ENCODE assay signal across 23 cellular contexts in the genomic region with DNA sequence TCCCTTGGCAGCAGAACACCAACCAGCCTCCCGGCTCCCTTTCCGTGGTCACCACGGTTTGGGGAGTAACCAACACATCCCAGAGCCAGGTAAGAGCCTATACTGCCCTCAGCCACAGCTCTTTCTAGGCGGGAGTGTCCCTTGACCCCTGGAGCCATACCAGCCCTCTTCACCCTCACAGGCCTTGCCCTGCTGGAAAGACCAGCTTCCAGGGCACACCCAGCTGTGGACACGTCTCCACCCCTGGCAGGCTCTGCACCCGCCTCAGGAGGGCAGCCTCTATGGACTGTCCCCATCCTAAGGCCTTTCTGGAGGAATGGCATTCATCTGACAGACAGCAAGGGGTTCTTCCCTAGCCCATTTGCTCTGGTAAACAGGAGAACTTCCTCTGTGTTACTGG. TPM values are rescaled to one million over a fixed set of nuclear protein-coding genes. Genes with fewer than 3 reads are reported as not detected.
DNase-seq lines count a peak whose midpoint lies in the region; ATAC-seq and TF ChIP-seq lines count a peak whose summit lies in the region.
"Had no signal": no experiment of that assay in that cellular context is flagged by ENCODE, and none has a peak within 500 bp of the region (broad histone marks: within the 10 kb centered on the region; RNA-seq: fewer than 3 reads in every experiment).

No MANE protein-coding gene starts in this region.

- intact Hi-C loops in activated T-helper 1 cell treated with anti-CD3 and anti-CD28 coated beads, Interleukin-12 subunit alpha, Interleukin-12 subunit beta, Interleukin-2, Interleukin-4 antibody, amounts not matched to agents 30 ng/mL and 10 ng/mL and 1 ng/mL, durations not matched to agents 14 hours and 24 hours and 36 hours (cut with micrococcal nuclease): no loop called here

- H3K36me3 Mint-ChIP-seq in activated naive CD8-positive, alpha-beta T cell treated with anti-CD3 and anti-CD28 coated beads, Interleukin-2, amount 10 ng/mL, durations not matched to agents 7 days and 5 days: peaks cover 5% of the 10 kb centered on the region
- H3K36me3 Mint-ChIP-seq in activated naive CD8-positive, alpha-beta T cell treated with anti-CD3 and anti-CD28 coated beads for 36 hours: peaks cover 11% of the 10 kb centered on the region
- peaks cover 38% of the 10 kb centered on the region for H3K36me3 Mint-ChIP-seq in activated T-helper 1 cell treated with anti-CD3 and anti-CD28 coated beads, Interleukin-12 subunit alpha, Interleukin-12 subunit beta, Interleukin-2, Interleukin-4 antibody, amounts not matched to agents 30 ng/mL and 10 ng/mL and 1 ng/mL, durations not matched to agents 14 hours and 24 hours and 36 hours (ENCODE audit: low read depth)
- H3K36me3 Mint-ChIP-seq in memory B cell (peaks cover 8% of the 10 kb centered on the region), type B pancreatic cell (peaks cover 20% of the 10 kb centered on the region)

- no peaks in the 10 kb centered on the region for H3K9me3 Mint-ChIP-seq in activated naive CD8-positive, alpha-beta T cell treated with anti-CD3 and anti-CD28 coated beads, Interleukin-2, amount 10 ng/mL, durations not matched to agents 7 days and 5 days
- no peaks in the 10 kb centered on the region for H3K9me3 Mint-ChIP-seq in activated naive CD8-positive, alpha-beta T cell treated with anti-CD3 and anti-CD28 coated beads for 36 hours
- no peaks in the 10 kb centered on the region for H3K9me3 Mint-ChIP-seq in activated T-helper 1 cell treated with anti-CD3 and anti-CD28 coated beads, Interleukin-12 subunit alpha, Interleukin-12 subunit beta, Interleukin-2, Interleukin-4 antibody, amounts not matched to agents 30 ng/mL and 10 ng/mL and 1 ng/mL, durations not matched to agents 14 hours and 24 hours and 36 hours
- H3K9me3 Mint-ChIP-seq in memory B cell: no peaks in the 10 kb centered on the region
- no peaks in the 10 kb centered on the region for H3K9me3 Mint-ChIP-seq in type B pancreatic cell
- H3K9me3 Mint-ChIP-seq: CD8-positive, alpha-beta T cell; neural crest cell had no signal

- H3K4me1 Mint-ChIP-seq in activated naive CD8-positive, alpha-beta T cell treated with anti-CD3 and anti-CD28 coated beads, Interleukin-2, amount 10 ng/mL, durations not matched to agents 7 days and 5 days: peaks cover 44% of the 10 kb centered on the region
- H3K4me1 Mint-ChIP-seq in activated naive CD8-positive, alpha-beta T cell treated with anti-CD3 and anti-CD28 coated beads for 36 hours: peaks cover 35% of the 10 kb centered on the region
- peaks cover 63% of the 10 kb centered on the region for H3K4me1 Mint-ChIP-seq in activated T-helper 1 cell treated with anti-CD3 and anti-CD28 coated beads, Interleukin-12 subunit alpha, Interleukin-12 subunit beta, Interleukin-2, Interleukin-4 antibody, amounts not matched to agents 30 ng/mL and 10 ng/mL and 1 ng/mL, durations not matched to agents 14 hours and 24 hours and 36 hours (ENCODE audit: low read depth)
- H3K4me1 Mint-ChIP-seq in memory B cell: peaks cover 66% of the 10 kb centered on the region
- peaks cover 5% of the 10 kb centered on the region for H3K4me1 Mint-ChIP-seq in type B pancreatic cell (ENCODE audit: unreplicated experiment)

- no peak overlapping the region for H3K4me3 Mint-ChIP-seq in activated naive CD8-positive, alpha-beta T cell treated with anti-CD3 and anti-CD28 coated beads, Interleukin-2, amount 10 ng/mL, durations not matched to agents 7 days and 5 days
- H3K4me3 Mint-ChIP-seq in activated naive CD8-positive, alpha-beta T cell treated with anti-CD3 and anti-CD28 coated beads for 36 hours: no peak overlapping the region
- H3K4me3 Mint-ChIP-seq in activated T-helper 1 cell treated with anti-CD3 and anti-CD28 coated beads, Interleukin-12 subunit alpha, Interleukin-12 subunit beta, Interleukin-2, Interleukin-4 antibody, amounts not matched to agents 30 ng/mL and 10 ng/mL and 1 ng/mL, durations not matched to agents 14 hours and 24 hours and 36 hours: no peak overlapping the region
- H3K4me3 Mint-ChIP-seq in memory B cell (no peak overlapping the region), type B pancreatic cell (no peak overlapping the region)
- H3K4me3 Mint-ChIP-seq: CD8-positive, alpha-beta T cell; neural crest cell had no signal

- no peak for ATAC-seq in activated naive CD8-positive, alpha-beta T cell treated with anti-CD3 and anti-CD28 coated beads, Interleukin-2, amount 10 ng/mL, durations not matched to agents 7 days and 5 days (ENCODE audit: low read depth)
- ATAC-seq in memory B cell (ENCODE audit: low read depth) (no peak), GM21367 (IDR thresholded peaks at IDR 0.05; ENCODE audit: unreplicated experiment) (no peak), GM19035 (IDR thresholded peaks at IDR 0.05; ENCODE audit: unreplicated experiment) (no peak)
- ATAC-seq: CD8-positive, alpha-beta T cell; K562 had no signal

- DNase-seq in activated naive CD8-positive, alpha-beta T cell treated with anti-CD3 and anti-CD28 coated beads, Interleukin-2, amount 10 ng/mL, durations not matched to agents 7 days and 5 days: no peak
- no peak for DNase-seq in activated naive CD8-positive, alpha-beta T cell treated with anti-CD3 and anti-CD28 coated beads for 36 hours
- no peak for DNase-seq in activated T-helper 1 cell treated with anti-CD3 and anti-CD28 coated beads, Interleukin-12 subunit alpha, Interleukin-12 subunit beta, Interleukin-2, Interleukin-4 antibody, amounts not matched to agents 30 ng/mL and 10 ng/mL and 1 ng/mL, durations not matched to agents 14 hours and 24 hours and 36 hours (ENCODE audit: low spot score)
- DNase-seq in memory B cell (ENCODE audit: low spot score in 2 of 2) (no peak), type B pancreatic cell (ENCODE audit: extremely low spot score, unreplicated experiment) (no peak), hippocampal formation (lab: John Stamatoyannopoulos, UW) (no peak)
- DNase-seq: activated effector memory CD4-positive, alpha-beta T cell treated with Interleukin-2 at 50 U/mL for 16 hours; CD8-positive, alpha-beta T cell; DMS79; foreskin fibroblast; mesendoderm; MV-4-11; NCI-H2081 treated with DMSO at 0.1 percent for 48 hours; NCI-H524 treated with DMSO at 0.1 percent for 48 hours; SHP77 treated with DMSO at 0.1 percent for 48 hours; stimulated activated CD4-positive, alpha-beta T cell treated with anti-CD3 and anti-CD28 coated beads, Interleukin-12 subunit alpha, Interleukin-12 subunit beta, amount 100 ng/mL, for 4 hours; T-helper 1 cell; thyroid gland; WERI-Rb-1 had no signal

- no peaks in the 10 kb centered on the region for H3K27me3 Mint-ChIP-seq in activated naive CD8-positive, alpha-beta T cell treated with anti-CD3 and anti-CD28 coated beads, Interleukin-2, amount 10 ng/mL, durations not matched to agents 7 days and 5 days
- H3K27me3 Mint-ChIP-seq in activated naive CD8-positive, alpha-beta T cell treated with anti-CD3 and anti-CD28 coated beads for 36 hours: no peaks in the 10 kb centered on the region
- no peaks in the 10 kb centered on the region for H3K27me3 Mint-ChIP-seq in activated T-helper 1 cell treated with anti-CD3 and anti-CD28 coated beads, Interleukin-12 subunit alpha, Interleukin-12 subunit beta, Interleukin-2, Interleukin-4 antibody, amounts not matched to agents 30 ng/mL and 10 ng/mL and 1 ng/mL, durations not matched to agents 14 hours and 24 hours and 36 hours (ENCODE audit: insufficient read depth)
- H3K27me3 Mint-ChIP-seq in memory B cell: no peaks in the 10 kb centered on the region
- no peaks in the 10 kb centered on the region for H3K27me3 Mint-ChIP-seq in type B pancreatic cell

- POLR2A ChIA-PET in activated naive CD8-positive, alpha-beta T cell treated with anti-CD3 and anti-CD28 coated beads, Interleukin-2, amount 10 ng/mL, durations not matched to agents 7 days and 5 days (lab: Charles Lee): interaction anchor here (1.1 kb wide), 1 partner anchor 47 kb away, joined by 3 read pairs; no protein-coding TSS in a partner anchor

- H3K27ac Mint-ChIP-seq in activated naive CD8-positive, alpha-beta T cell treated with anti-CD3 and anti-CD28 coated beads, Interleukin-2, amount 10 ng/mL, durations not matched to agents 7 days and 5 days: peak overlapping the region; percentile 60
- no peak overlapping the region for H3K27ac Mint-ChIP-seq in activated naive CD8-positive, alpha-beta T cell treated with anti-CD3 and anti-CD28 coated beads for 36 hours
- peak overlapping the region; percentile 55 for H3K27ac Mint-ChIP-seq in activated T-helper 1 cell treated with anti-CD3 and anti-CD28 coated beads, Interleukin-12 subunit alpha, Interleukin-12 subunit beta, Interleukin-2, Interleukin-4 antibody, amounts not matched to agents 30 ng/mL and 10 ng/mL and 1 ng/mL, durations not matched to agents 14 hours and 24 hours and 36 hours
- peak overlapping the region; percentile 54 for H3K27ac Mint-ChIP-seq in memory B cell
- H3K27ac Mint-ChIP-seq in type B pancreatic cell: peak overlapping the region; percentile 26
- H3K27ac Mint-ChIP-seq: CD8-positive, alpha-beta T cell had no signal

- TF ChIP-seq CTCF in type B pancreatic cell (conservative IDR thresholded peaks at IDR 0.05): no peak

RNA-seq across cellular contexts. Expression of a gene that starts 57.5 kb away (rescaled TPM):
- total RNA-seq in activated naive CD8-positive, alpha-beta T cell treated with anti-CD3 and anti-CD28 coated beads, Interleukin-2, amount 10 ng/mL, durations not matched to agents 7 days and 5 days: 10 to 100 TPM; 56.9 to 57.0 TPM
- total RNA-seq in activated naive CD8-positive, alpha-beta T cell treated with anti-CD3 and anti-CD28 coated beads for 36 hours: 100 to 1,000 TPM; 163 to 176 TPM
- total RNA-seq in activated T-helper 1 cell treated with anti-CD3 and anti-CD28 coated beads, Interleukin-12 subunit alpha, Interleukin-12 subunit beta, Interleukin-2, Interleukin-4 antibody, amounts not matched to agents 30 ng/mL and 10 ng/mL and 1 ng/mL, durations not matched to agents 14 hours and 24 hours and 36 hours: 155 and 157 TPM in 2 replicates
- total RNA-seq in type B pancreatic cell (ENCODE audit: low replicate concordance): 67.5 and 91.3 TPM in 2 replicates
